In genomic region chr9:83920469-83920941, GRCh38 we compare ENCODE assay signal across 1 cellular context.
TF ChIP-seq lines count a peak whose summit lies in the region.

No MANE protein-coding gene starts in this region.

TF ChIP-seq in GM12878, 131 proteins besides CTCF, POLR2A, EP300 and RAD21 (continued from another document and continues in another):
- no peak for TF ChIP-seq NR2C1 (IDR thresholded peaks at IDR 0.05)
- TF ChIP-seq MTA2 (IDR thresholded peaks at IDR 0.05; ENCODE audit: low read depth), result no peak
- no peak for TF ChIP-seq CREB1 (IDR thresholded peaks at IDR 0.05; ENCODE audit: low read depth)
- TF ChIP-seq STAT3 (IDR thresholded peaks at IDR 0.05; ENCODE audit: low read depth, low read length), result no peak
- TF ChIP-seq IKZF1 (conservative IDR thresholded peaks at IDR 0.05), result no peak
- TF ChIP-seq MTA3 (IDR thresholded peaks at IDR 0.05; ENCODE audit: borderline replicate concordance, low read length), result peak; percentile 73; the same call in 1 of the 2 replicates
- TF ChIP-seq HDGF (IDR thresholded peaks at IDR 0.05), result no peak
- peak; percentile 34; the same call in 1 of the 2 replicates for TF ChIP-seq NFIC (IDR thresholded peaks at IDR 0.05; ENCODE audit: low read depth, low read length)
- TF ChIP-seq SKIL (IDR thresholded peaks at IDR 0.05; ENCODE audit: low read depth, poor library complexity, severe bottlenecking), result no peak
- no peak for TF ChIP-seq ZNF622 (IDR thresholded peaks at IDR 0.05)
- no peak for TF ChIP-seq ASH2L (IDR thresholded peaks at IDR 0.05; ENCODE audit: borderline replicate concordance, low read depth)
- no peak for TF ChIP-seq SMARCA5 (IDR thresholded peaks at IDR 0.05)
- TF ChIP-seq ZBTB40 (IDR thresholded peaks at IDR 0.05; ENCODE audit: borderline replicate concordance), result no peak
- no peak for TF ChIP-seq HCFC1 (IDR thresholded peaks at IDR 0.05; ENCODE audit: low read length)
- no peak for TF ChIP-seq NFXL1 (IDR thresholded peaks at IDR 0.05; ENCODE audit: borderline replicate concordance)
- TF ChIP-seq, protein P1, sequence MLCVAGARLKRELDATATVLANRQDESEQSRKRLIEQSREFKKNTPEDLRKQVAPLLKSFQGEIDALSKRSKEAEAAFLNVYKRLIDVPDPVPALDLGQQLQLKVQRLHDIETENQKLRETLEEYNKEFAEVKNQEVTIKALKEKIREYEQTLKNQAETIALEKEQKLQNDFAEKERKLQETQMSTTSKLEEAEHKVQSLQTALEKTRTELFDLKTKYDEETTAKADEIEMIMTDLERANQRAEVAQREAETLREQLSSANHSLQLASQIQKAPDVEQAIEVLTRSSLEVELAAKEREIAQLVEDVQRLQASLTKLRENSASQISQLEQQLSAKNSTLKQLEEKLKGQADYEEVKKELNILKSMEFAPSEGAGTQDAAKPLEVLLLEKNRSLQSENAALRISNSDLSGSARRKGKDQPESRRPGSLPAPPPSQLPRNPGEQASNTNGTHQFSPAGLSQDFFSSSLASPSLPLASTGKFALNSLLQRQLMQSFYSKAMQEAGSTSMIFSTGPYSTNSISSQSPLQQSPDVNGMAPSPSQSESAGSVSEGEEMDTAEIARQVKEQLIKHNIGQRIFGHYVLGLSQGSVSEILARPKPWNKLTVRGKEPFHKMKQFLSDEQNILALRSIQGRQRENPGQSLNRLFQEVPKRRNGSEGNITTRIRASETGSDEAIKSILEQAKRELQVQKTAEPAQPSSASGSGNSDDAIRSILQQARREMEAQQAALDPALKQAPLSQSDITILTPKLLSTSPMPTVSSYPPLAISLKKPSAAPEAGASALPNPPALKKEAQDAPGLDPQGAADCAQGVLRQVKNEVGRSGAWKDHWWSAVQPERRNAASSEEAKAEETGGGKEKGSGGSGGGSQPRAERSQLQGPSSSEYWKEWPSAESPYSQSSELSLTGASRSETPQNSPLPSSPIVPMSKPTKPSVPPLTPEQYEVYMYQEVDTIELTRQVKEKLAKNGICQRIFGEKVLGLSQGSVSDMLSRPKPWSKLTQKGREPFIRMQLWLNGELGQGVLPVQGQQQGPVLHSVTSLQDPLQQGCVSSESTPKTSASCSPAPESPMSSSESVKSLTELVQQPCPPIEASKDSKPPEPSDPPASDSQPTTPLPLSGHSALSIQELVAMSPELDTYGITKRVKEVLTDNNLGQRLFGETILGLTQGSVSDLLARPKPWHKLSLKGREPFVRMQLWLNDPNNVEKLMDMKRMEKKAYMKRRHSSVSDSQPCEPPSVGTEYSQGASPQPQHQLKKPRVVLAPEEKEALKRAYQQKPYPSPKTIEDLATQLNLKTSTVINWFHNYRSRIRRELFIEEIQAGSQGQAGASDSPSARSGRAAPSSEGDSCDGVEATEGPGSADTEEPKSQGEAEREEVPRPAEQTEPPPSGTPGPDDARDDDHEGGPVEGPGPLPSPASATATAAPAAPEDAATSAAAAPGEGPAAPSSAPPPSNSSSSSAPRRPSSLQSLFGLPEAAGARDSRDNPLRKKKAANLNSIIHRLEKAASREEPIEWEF (IDR thresholded peaks at IDR 0.05; ENCODE audit: insufficient replicate concordance, low read depth, low read length), result no peak
- TF ChIP-seq SPI1 (IDR thresholded peaks at IDR 0.05; ENCODE audit: borderline replicate concordance, insufficient read depth, low read depth, low read length), result no peak
- no peak for TF ChIP-seq TBL1XR1 (IDR thresholded peaks at IDR 0.05; ENCODE audit: low read depth, low read length)
- TF ChIP-seq, protein P2, sequence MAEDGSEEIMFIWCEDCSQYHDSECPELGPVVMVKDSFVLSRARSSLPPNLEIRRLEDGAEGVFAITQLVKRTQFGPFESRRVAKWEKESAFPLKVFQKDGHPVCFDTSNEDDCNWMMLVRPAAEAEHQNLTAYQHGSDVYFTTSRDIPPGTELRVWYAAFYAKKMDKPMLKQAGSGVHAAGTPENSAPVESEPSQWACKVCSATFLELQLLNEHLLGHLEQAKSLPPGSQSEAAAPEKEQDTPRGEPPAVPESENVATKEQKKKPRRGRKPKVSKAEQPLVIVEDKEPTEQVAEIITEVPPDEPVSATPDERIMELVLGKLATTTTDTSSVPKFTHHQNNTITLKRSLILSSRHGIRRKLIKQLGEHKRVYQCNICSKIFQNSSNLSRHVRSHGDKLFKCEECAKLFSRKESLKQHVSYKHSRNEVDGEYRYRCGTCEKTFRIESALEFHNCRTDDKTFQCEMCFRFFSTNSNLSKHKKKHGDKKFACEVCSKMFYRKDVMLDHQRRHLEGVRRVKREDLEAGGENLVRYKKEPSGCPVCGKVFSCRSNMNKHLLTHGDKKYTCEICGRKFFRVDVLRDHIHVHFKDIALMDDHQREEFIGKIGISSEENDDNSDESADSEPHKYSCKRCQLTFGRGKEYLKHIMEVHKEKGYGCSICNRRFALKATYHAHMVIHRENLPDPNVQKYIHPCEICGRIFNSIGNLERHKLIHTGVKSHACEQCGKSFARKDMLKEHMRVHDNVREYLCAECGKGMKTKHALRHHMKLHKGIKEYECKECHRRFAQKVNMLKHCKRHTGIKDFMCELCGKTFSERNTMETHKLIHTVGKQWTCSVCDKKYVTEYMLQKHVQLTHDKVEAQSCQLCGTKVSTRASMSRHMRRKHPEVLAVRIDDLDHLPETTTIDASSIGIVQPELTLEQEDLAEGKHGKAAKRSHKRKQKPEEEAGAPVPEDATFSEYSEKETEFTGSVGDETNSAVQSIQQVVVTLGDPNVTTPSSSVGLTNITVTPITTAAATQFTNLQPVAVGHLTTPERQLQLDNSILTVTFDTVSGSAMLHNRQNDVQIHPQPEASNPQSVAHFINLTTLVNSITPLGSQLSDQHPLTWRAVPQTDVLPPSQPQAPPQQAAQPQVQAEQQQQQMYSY (CRISPR knock-in tag; IDR thresholded peaks at IDR 0.05), result no peak
- peak; percentile 33; the same call in 1 of the 2 replicates for TF ChIP-seq RUNX3 (IDR thresholded peaks at IDR 0.05; ENCODE audit: low read length)
- TF ChIP-seq, protein P3, sequence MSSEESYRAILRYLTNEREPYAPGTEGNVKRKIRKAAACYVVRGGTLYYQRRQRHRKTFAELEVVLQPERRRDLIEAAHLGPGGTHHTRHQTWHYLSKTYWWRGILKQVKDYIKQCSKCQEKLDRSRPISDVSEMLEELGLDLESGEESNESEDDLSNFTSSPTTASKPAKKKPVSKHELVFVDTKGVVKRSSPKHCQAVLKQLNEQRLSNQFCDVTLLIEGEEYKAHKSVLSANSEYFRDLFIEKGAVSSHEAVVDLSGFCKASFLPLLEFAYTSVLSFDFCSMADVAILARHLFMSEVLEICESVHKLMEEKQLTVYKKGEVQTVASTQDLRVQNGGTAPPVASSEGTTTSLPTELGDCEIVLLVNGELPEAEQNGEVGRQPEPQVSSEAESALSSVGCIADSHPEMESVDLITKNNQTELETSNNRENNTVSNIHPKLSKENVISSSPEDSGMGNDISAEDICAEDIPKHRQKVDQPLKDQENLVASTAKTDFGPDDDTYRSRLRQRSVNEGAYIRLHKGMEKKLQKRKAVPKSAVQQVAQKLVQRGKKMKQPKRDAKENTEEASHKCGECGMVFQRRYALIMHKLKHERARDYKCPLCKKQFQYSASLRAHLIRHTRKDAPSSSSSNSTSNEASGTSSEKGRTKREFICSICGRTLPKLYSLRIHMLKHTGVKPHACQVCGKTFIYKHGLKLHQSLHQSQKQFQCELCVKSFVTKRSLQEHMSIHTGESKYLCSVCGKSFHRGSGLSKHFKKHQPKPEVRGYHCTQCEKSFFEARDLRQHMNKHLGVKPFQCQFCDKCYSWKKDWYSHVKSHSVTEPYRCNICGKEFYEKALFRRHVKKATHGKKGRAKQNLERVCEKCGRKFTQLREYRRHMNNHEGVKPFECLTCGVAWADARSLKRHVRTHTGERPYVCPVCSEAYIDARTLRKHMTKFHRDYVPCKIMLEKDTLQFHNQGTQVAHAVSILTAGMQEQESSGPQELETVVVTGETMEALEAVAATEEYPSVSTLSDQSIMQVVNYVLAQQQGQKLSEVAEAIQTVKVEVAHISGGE (CRISPR knock-in tag; IDR thresholded peaks at IDR 0.05), result no peak
- no peak for TF ChIP-seq ZBTB4 (CRISPR knock-in tag; IDR thresholded peaks at IDR 0.05)
- TF ChIP-seq TCF7 (IDR thresholded peaks at IDR 0.05; ENCODE audit: borderline replicate concordance), result no peak
- peak; percentile 82; the same call in 1 of the 2 replicates for TF ChIP-seq PML (IDR thresholded peaks at IDR 0.05; ENCODE audit: low read length)
- no peak for TF ChIP-seq MXI1 (IDR thresholded peaks at IDR 0.05; ENCODE audit: low read depth, low read length)
- TF ChIP-seq ELK1 (IDR thresholded peaks at IDR 0.05; ENCODE audit: low read depth, low read length), result no peak
- TF ChIP-seq HSF1 (IDR thresholded peaks at IDR 0.05; ENCODE audit: low read depth, low read length), result no peak
- no peak for TF ChIP-seq CREM (IDR thresholded peaks at IDR 0.05; ENCODE audit: low read depth)
- TF ChIP-seq BACH1 (IDR thresholded peaks at IDR 0.05; ENCODE audit: borderline replicate concordance), result no peak
- no peak for TF ChIP-seq CHD1 (IDR thresholded peaks at IDR 0.05; ENCODE audit: low read depth, low read length)
